Comparison of ENCODE assay signal across 9 cellular contexts in the genomic region with DNA sequence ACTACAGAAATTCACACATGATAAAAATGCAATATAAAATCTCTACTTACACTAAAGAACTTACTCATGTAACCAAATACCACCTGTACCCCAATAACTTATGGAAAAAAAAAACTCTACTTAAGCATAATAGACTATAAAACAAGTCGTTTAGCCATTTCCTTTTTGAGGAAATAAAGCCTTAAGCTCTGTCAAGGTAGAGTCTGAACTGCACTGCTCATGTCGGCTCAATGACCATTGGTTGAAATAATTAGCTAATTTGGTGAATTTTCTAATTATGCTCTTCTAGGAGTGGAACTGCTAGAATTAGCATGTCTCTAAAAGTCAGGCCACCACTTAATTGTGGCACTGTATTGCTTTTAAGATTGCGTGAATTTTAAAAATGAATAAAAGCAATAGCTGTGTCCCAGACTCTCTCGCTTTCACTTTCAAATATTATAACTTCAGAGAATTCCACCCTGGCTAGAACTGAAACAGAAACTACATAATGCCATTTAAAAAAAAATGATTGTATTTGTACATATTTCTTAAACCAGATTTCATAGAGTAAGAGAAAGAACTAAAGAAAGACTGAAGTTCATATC.
DNase-seq lines count a peak whose midpoint lies in the region; TF ChIP-seq lines count a peak whose summit lies in the region.
"Had no signal": no experiment of that assay in that cellular context is flagged by ENCODE, and none has a peak within 500 bp of the region (broad histone marks: within the 10 kb centered on the region; RNA-seq: fewer than 3 reads in every experiment).

No MANE protein-coding gene starts in this region.

- H3K9me3 Mint-ChIP-seq in activated T-cell treated with anti-CD3 and anti-CD28 coated beads, Interleukin-2, amount 50 U/mL, for 24 hours: no peaks in the 10 kb centered on the region

- H3K4me3 ChIP-seq in OCI-LY3 (ENCODE audit: low read length) (peak overlapping the region; percentile 33), tibial artery (peak overlapping the region; percentile 0 to 30)

- no peaks in the 10 kb centered on the region for H3K36me3 Mint-ChIP-seq in activated T-cell treated with anti-CD3 and anti-CD28 coated beads, Interleukin-2, amount 50 U/mL, for 24 hours (ENCODE audit: low read depth)

- TF ChIP-seq CTCF in OCI-LY3 (IDR thresholded peaks at IDR 0.05; ENCODE audit: low read depth, low read length) (no peak), tibial artery (IDR thresholded peaks at IDR 0.05) (no peak)

- no peak for DNase-seq in activated T-cell treated with anti-CD3 and anti-CD28 coated beads, Interleukin-2, amount 50 U/mL, for 24 hours
- no peak for DNase-seq in activated T-cell treated with anti-CD3 and anti-CD28 coated beads, Interleukin-2, amount 50 U/mL, for 48 hours
- peak; percentile 49 for DNase-seq in iris pigment epithelial cell (ENCODE audit: low read depth)
- DNase-seq in tibial artery: no peak
- DNase-seq in NCI-H526 treated with DMSO at 0.1 percent for 48 hours (lab: John Stamatoyannopoulos, UW): no peak
- DNase-seq in HCEC 1CT: no peak
- DNase-seq in HPDE6-E6E7 (ENCODE audit: extremely low spot score): no peak
- DNase-seq: BE2C had no signal

- H3K27ac ChIP-seq in OCI-LY3 (ENCODE audit: low read length): no peak overlapping the region
- H3K27ac ChIP-seq in tibial artery: peak overlapping the region; percentile 54 to 74

- intact Hi-C loops in tibial artery (cut with DNase I; ENCODE audit: low total_unique reads): no loop called here

- H3K4me1 ChIP-seq in OCI-LY3 (ENCODE audit: low read length): peaks cover 25% of the 10 kb centered on the region
- H3K4me1 ChIP-seq in tibial artery: peaks cover 0 to 57% (median 25%) of the 10 kb centered on the region in 4 donors
- H3K4me1 ChIP-seq: BE2C had no signal

- no peaks in the 10 kb centered on the region for H3K79me2 ChIP-seq in OCI-LY3 (ENCODE audit: low read length)

- peak overlapping the region; percentile 49 for H3K4me3 Mint-ChIP-seq in activated T-cell treated with anti-CD3 and anti-CD28 coated beads, Interleukin-2, amount 50 U/mL, for 24 hours

- no peak overlapping the region for H2AFZ ChIP-seq in OCI-LY3 (ENCODE audit: low read depth, low read length)

- peak overlapping the region; percentile 52 for H3K27ac Mint-ChIP-seq in activated T-cell treated with anti-CD3 and anti-CD28 coated beads, Interleukin-2, amount 50 U/mL, for 24 hours

- no peaks in the 10 kb centered on the region for H3K36me3 ChIP-seq in OCI-LY3 (replicated peaks; ENCODE audit: low read depth, low read length)
- H3K36me3 ChIP-seq in tibial artery: peaks cover 16 to 20% (median 20%) of the 10 kb centered on the region in 3 donors

- no peak overlapping the region for H3K9ac ChIP-seq in OCI-LY3 (ENCODE audit: low read length)

- peaks cover 33% of the 10 kb centered on the region for H3K4me1 Mint-ChIP-seq in activated T-cell treated with anti-CD3 and anti-CD28 coated beads, Interleukin-2, amount 50 U/mL, for 24 hours (ENCODE audit: low read depth)

- H3K27me3 Mint-ChIP-seq in activated T-cell treated with anti-CD3 and anti-CD28 coated beads, Interleukin-2, amount 50 U/mL, for 24 hours: no peaks in the 10 kb centered on the region

- H3K9me3 ChIP-seq in OCI-LY3 (ENCODE audit: insufficient read depth, low read length) (no peaks in the 10 kb centered on the region), tibial artery (no peaks in the 10 kb centered on the region)
- H3K9me3 ChIP-seq: BE2C had no signal

- H3K4me2 ChIP-seq in OCI-LY3 (ENCODE audit: low read length): peak overlapping the region; percentile 53

- peaks cover 38% of the 10 kb centered on the region for H3K27me3 ChIP-seq in OCI-LY3 (ENCODE audit: low read depth, low read length)
- H3K27me3 ChIP-seq in tibial artery: no peaks in the 10 kb centered on the region
- H3K27me3 ChIP-seq: BE2C had no signal

- no peaks in the 10 kb centered on the region for H4K20me1 ChIP-seq in OCI-LY3 (ENCODE audit: insufficient read depth, low read length)
